Comparison of ENCODE assay signal across 1 cellular context in the genomic region with DNA sequence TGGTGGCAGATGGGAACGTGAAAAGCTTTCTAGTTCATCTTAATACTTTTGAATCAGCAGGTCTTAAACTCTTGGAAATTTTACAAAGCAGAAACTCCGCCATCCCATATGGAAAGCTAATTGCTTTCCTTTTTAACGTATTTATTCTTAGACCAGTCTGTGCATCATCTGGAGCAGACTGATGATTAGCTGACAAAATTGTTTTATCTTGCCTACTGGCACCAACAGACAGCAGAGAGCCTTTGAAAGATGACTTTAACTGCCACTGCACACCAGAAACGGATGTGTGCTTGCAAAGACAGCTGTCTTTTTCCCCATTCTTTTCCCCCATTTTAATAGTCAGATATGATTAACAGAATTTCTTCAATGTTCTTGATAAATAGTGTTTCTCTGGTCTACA.
A peak's percentile ranks its signal among the peaks of the same experiment; 100 is the strongest.
TF ChIP-seq lines count a peak whose summit lies in the region.

No MANE protein-coding gene starts in this region.

TF ChIP-seq in SK-N-SH, 30 proteins besides CTCF, POLR2A, EP300 and RAD21 (continued from another document):
- TF ChIP-seq, protein P1, sequence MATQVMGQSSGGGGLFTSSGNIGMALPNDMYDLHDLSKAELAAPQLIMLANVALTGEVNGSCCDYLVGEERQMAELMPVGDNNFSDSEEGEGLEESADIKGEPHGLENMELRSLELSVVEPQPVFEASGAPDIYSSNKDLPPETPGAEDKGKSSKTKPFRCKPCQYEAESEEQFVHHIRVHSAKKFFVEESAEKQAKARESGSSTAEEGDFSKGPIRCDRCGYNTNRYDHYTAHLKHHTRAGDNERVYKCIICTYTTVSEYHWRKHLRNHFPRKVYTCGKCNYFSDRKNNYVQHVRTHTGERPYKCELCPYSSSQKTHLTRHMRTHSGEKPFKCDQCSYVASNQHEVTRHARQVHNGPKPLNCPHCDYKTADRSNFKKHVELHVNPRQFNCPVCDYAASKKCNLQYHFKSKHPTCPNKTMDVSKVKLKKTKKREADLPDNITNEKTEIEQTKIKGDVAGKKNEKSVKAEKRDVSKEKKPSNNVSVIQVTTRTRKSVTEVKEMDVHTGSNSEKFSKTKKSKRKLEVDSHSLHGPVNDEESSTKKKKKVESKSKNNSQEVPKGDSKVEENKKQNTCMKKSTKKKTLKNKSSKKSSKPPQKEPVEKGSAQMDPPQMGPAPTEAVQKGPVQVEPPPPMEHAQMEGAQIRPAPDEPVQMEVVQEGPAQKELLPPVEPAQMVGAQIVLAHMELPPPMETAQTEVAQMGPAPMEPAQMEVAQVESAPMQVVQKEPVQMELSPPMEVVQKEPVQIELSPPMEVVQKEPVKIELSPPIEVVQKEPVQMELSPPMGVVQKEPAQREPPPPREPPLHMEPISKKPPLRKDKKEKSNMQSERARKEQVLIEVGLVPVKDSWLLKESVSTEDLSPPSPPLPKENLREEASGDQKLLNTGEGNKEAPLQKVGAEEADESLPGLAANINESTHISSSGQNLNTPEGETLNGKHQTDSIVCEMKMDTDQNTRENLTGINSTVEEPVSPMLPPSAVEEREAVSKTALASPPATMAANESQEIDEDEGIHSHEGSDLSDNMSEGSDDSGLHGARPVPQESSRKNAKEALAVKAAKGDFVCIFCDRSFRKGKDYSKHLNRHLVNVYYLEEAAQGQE (IDR thresholded peaks at IDR 0.05; ENCODE audit: low read depth, low read length): no peak
- TF ChIP-seq SMC3 (IDR thresholded peaks at IDR 0.05; ENCODE audit: low read depth, low read length) (no peak), ELF1 (IDR thresholded peaks at IDR 0.05) (no peak), POLR2AphosphoS5 (IDR thresholded peaks at IDR 0.05; ENCODE audit: low read depth, low read length) (no peak; the same call in 1 of the 2 replicates), FOXJ3 (CRISPR knock-in tag; IDR thresholded peaks at IDR 0.05) (peak; percentile 76), NRF1 (IDR thresholded peaks at IDR 0.05; ENCODE audit: low read depth, low read length) (no peak), TCF12 (IDR thresholded peaks at IDR 0.05) (peak; percentile 71), GATA2 (CRISPR knock-in tag; IDR thresholded peaks at IDR 0.05) (peak; percentile 91), TEAD4 (IDR thresholded peaks at IDR 0.05; ENCODE audit: borderline replicate concordance, insufficient read depth) (peak; percentile 42; the same call in 1 of the 2 replicates), JUND (IDR thresholded peaks at IDR 0.05) (no peak), NFIC (IDR thresholded peaks at IDR 0.05; ENCODE audit: borderline replicate concordance) (no peak), YY1 (IDR thresholded peaks at IDR 0.05; ENCODE audit: low read depth) (no peak), RFX5 (IDR thresholded peaks at IDR 0.05; ENCODE audit: low read length) (no peak), TAF1 (IDR thresholded peaks at IDR 0.05; ENCODE audit: borderline replicate concordance, low read depth, low read length) (no peak), EZH2phosphoT487 (IDR thresholded peaks at IDR 0.05; ENCODE audit: borderline replicate concordance, low read depth) (no peak), FOXM1 (IDR thresholded peaks at IDR 0.05; ENCODE audit: low read depth) (no peak)
- TF ChIP-seq, protein P2, sequence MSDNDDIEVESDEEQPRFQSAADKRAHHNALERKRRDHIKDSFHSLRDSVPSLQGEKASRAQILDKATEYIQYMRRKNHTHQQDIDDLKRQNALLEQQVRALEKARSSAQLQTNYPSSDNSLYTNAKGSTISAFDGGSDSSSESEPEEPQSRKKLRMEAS (IDR thresholded peaks at IDR 0.05; ENCODE audit: low read depth): no peak
- TF ChIP-seq, protein P3, sequence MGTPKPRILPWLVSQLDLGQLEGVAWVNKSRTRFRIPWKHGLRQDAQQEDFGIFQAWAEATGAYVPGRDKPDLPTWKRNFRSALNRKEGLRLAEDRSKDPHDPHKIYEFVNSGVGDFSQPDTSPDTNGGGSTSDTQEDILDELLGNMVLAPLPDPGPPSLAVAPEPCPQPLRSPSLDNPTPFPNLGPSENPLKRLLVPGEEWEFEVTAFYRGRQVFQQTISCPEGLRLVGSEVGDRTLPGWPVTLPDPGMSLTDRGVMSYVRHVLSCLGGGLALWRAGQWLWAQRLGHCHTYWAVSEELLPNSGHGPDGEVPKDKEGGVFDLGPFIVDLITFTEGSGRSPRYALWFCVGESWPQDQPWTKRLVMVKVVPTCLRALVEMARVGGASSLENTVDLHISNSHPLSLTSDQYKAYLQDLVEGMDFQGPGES (IDR thresholded peaks at IDR 0.05; ENCODE audit: low read depth, low read length): no peak
- TF ChIP-seq, protein P4, sequence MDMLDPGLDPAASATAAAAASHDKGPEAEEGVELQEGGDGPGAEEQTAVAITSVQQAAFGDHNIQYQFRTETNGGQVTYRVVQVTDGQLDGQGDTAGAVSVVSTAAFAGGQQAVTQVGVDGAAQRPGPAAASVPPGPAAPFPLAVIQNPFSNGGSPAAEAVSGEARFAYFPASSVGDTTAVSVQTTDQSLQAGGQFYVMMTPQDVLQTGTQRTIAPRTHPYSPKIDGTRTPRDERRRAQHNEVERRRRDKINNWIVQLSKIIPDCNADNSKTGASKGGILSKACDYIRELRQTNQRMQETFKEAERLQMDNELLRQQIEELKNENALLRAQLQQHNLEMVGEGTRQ (IDR thresholded peaks at IDR 0.05; ENCODE audit: borderline replicate concordance, low read depth, low read length): no peak
- TF ChIP-seq, protein P5, sequence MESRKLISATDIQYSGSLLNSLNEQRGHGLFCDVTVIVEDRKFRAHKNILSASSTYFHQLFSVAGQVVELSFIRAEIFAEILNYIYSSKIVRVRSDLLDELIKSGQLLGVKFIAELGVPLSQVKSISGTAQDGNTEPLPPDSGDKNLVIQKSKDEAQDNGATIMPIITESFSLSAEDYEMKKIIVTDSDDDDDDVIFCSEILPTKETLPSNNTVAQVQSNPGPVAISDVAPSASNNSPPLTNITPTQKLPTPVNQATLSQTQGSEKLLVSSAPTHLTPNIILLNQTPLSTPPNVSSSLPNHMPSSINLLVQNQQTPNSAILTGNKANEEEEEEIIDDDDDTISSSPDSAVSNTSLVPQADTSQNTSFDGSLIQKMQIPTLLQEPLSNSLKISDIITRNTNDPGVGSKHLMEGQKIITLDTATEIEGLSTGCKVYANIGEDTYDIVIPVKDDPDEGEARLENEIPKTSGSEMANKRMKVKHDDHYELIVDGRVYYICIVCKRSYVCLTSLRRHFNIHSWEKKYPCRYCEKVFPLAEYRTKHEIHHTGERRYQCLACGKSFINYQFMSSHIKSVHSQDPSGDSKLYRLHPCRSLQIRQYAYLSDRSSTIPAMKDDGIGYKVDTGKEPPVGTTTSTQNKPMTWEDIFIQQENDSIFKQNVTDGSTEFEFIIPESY (IDR thresholded peaks at IDR 0.05; ENCODE audit: borderline replicate concordance, low read depth): no peak
- TF ChIP-seq, protein P6, sequence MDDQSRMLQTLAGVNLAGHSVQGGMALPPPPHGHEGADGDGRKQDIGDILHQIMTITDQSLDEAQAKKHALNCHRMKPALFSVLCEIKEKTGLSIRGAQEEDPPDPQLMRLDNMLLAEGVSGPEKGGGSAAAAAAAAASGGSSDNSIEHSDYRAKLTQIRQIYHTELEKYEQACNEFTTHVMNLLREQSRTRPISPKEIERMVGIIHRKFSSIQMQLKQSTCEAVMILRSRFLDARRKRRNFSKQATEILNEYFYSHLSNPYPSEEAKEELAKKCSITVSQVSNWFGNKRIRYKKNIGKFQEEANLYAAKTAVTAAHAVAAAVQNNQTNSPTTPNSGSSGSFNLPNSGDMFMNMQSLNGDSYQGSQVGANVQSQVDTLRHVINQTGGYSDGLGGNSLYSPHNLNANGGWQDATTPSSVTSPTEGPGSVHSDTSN (IDR thresholded peaks at IDR 0.05): peak; percentile 11; the same call in 1 of the 2 replicates
